In genomic region chr7:5661941-5662340, GRCh38 we compare ENCODE assay signal across 13 cellular contexts.
DNase-seq lines count a peak whose midpoint lies in the region; ATAC-seq and TF ChIP-seq lines count a peak whose summit lies in the region.
"Had no signal": no experiment of that assay in that cellular context is flagged by ENCODE, and none has a peak within 500 bp of the region (broad histone marks: within the 10 kb centered on the region; RNA-seq: fewer than 3 reads in every experiment).

No MANE protein-coding gene starts in this region.

- no peak overlapping the region for H3K4me3 ChIP-seq in HL-60 (replicated peaks; ENCODE audit: insufficient read depth, low read length)

- no peak overlapping the region for H3K4me3 Mint-ChIP-seq in CD4-positive, alpha-beta T cell
- H3K4me3 Mint-ChIP-seq in activated CD8-positive, alpha-beta T cell treated with anti-CD3 and anti-CD28 coated beads, Interleukin-2, amount 10 ng/mL, durations not matched to agents 7 days and 5 days: no peak overlapping the region
- H3K4me3 Mint-ChIP-seq: stimulated activated naive CD8-positive, alpha-beta T cell treated with anti-CD3 and anti-CD28 coated beads, Interleukin-15, amount 100 ng/mL, for 72 hours had no signal

- H3K36me3 Mint-ChIP-seq in CD4-positive, alpha-beta T cell (ENCODE audit: low read depth): peaks cover 52% of the 10 kb centered on the region
- peaks cover 15% of the 10 kb centered on the region for H3K36me3 Mint-ChIP-seq in activated CD8-positive, alpha-beta T cell treated with anti-CD3 and anti-CD28 coated beads, Interleukin-2, amount 10 ng/mL, durations not matched to agents 7 days and 5 days (ENCODE audit: low read depth)

- TF ChIP-seq CTCF in CD4-positive, alpha-beta T cell (IDR thresholded peaks at IDR 0.05): no peak
- no peak for TF ChIP-seq CTCF in HL-60 (IDR thresholded peaks at IDR 0.05; ENCODE audit: insufficient read depth, low read length)

- no peaks in the 10 kb centered on the region for H3K27me3 Mint-ChIP-seq in CD4-positive, alpha-beta T cell
- no peaks in the 10 kb centered on the region for H3K27me3 Mint-ChIP-seq in activated CD8-positive, alpha-beta T cell treated with anti-CD3 and anti-CD28 coated beads, Interleukin-2, amount 10 ng/mL, durations not matched to agents 7 days and 5 days (ENCODE audit: low read depth)
- H3K27me3 Mint-ChIP-seq: stimulated activated naive CD8-positive, alpha-beta T cell treated with anti-CD3 and anti-CD28 coated beads, Interleukin-15, amount 100 ng/mL, for 72 hours had no signal

- CTCF ChIA-PET in CD4-positive, alpha-beta T cell (lab: Charles Lee): interaction anchor here (0.6 kb wide), 1 partner anchor 1166 kb away, joined by 3 read pairs; no protein-coding TSS in a partner anchor
- CTCF ChIA-PET in activated CD8-positive, alpha-beta T cell treated with anti-CD3 and anti-CD28 coated beads, Interleukin-2, amount 10 ng/mL, durations not matched to agents 7 days and 5 days (lab: Charles Lee): interaction anchor here (1.0 to 7.4 kb wide), 4 partner anchors 12 to 167 kb away, joined by 3 to 102 read pairs (median 10); no protein-coding TSS in a partner anchor

- no peaks in the 10 kb centered on the region for H3K27me3 ChIP-seq in CD4-positive, alpha-beta T cell (ENCODE audit: control insufficient read depth, insufficient read depth, low read length)
- H3K27me3 ChIP-seq in HL-60 (ENCODE audit: insufficient read depth, poor library complexity, severe bottlenecking): no peaks in the 10 kb centered on the region

- no peak overlapping the region for H3K27ac ChIP-seq in CD4-positive, alpha-beta T cell (ENCODE audit: low read depth, low read length)
- 0 out of 2 replicates have a peak overlapping the region, but pooled peaks have one; percentile 17 for H3K27ac ChIP-seq in HL-60 (replicated peaks)
- H3K27ac ChIP-seq: parathyroid adenoma had no signal

- H3K9me3 Mint-ChIP-seq in CD4-positive, alpha-beta T cell: no peaks in the 10 kb centered on the region
- no peaks in the 10 kb centered on the region for H3K9me3 Mint-ChIP-seq in activated CD8-positive, alpha-beta T cell treated with anti-CD3 and anti-CD28 coated beads, Interleukin-2, amount 10 ng/mL, durations not matched to agents 7 days and 5 days (ENCODE audit: insufficient read depth)
- H3K9me3 Mint-ChIP-seq: stimulated activated naive CD8-positive, alpha-beta T cell treated with anti-CD3 and anti-CD28 coated beads, Interleukin-15, amount 100 ng/mL, for 72 hours had no signal

- POLR2A ChIA-PET in CD4-positive, alpha-beta T cell (lab: Charles Lee): interaction anchor here (0.8 to 1.4 kb wide), 2 partner anchors 10 to 37 kb away, joined by 3 read pairs; no protein-coding TSS in a partner anchor
- POLR2A ChIA-PET in activated CD8-positive, alpha-beta T cell treated with anti-CD3 and anti-CD28 coated beads, Interleukin-2, amount 10 ng/mL, durations not matched to agents 7 days and 5 days (lab: Charles Lee): interaction anchor here (2.7 kb wide), 1 partner anchor 32 kb away, joined by 7 read pairs; no protein-coding TSS in a partner anchor

- H3K27ac Mint-ChIP-seq in CD4-positive, alpha-beta T cell: peak overlapping the region; percentile 52
- peak overlapping the region; percentile 60 for H3K27ac Mint-ChIP-seq in activated CD8-positive, alpha-beta T cell treated with anti-CD3 and anti-CD28 coated beads, Interleukin-2, amount 10 ng/mL, durations not matched to agents 7 days and 5 days

- H3K4me1 Mint-ChIP-seq in CD4-positive, alpha-beta T cell (ENCODE audit: low read depth): peaks cover 31% of the 10 kb centered on the region
- peaks cover 19% of the 10 kb centered on the region for H3K4me1 Mint-ChIP-seq in activated CD8-positive, alpha-beta T cell treated with anti-CD3 and anti-CD28 coated beads, Interleukin-2, amount 10 ng/mL, durations not matched to agents 7 days and 5 days (ENCODE audit: low read depth)

- no peak for DNase-seq in CD4-positive, alpha-beta T cell
- DNase-seq in HL-60 (ENCODE audit: low read depth in 1 of 2, low spot score in 1 of 2) (peak; percentile 31 to 54), medulla oblongata (ENCODE audit: extremely low spot score) (peak; percentile 80), SIG-M5 (lab: John Stamatoyannopoulos, UW) (no peak)
- peak; percentile 34 for DNase-seq in activated CD8-positive, alpha-beta T cell treated with anti-CD3 and anti-CD28 coated beads, Interleukin-2, amount 10 ng/mL, durations not matched to agents 7 days and 5 days
- DNase-seq in stimulated activated CD4-positive, alpha-beta T cell treated with anti-CD3 and anti-CD28 coated beads, Interleukin-4, amount 100 ng/mL, for 4 hours: no peak
- DNase-seq in stimulated activated naive CD4-positive, alpha-beta T cell treated with Interleukin-2 at 50 U/mL for 16 hours (lab: John Stamatoyannopoulos, UW): no peak
- no peak for DNase-seq in effector CD4-positive, alpha-beta T cell
- DNase-seq: DMS53; erythroblast; stimulated activated naive CD8-positive, alpha-beta T cell treated with anti-CD3 and anti-CD28 coated beads, Interleukin-15, amount 100 ng/mL, for 72 hours had no signal

- peak; percentile 53 for ATAC-seq in CD4-positive, alpha-beta T cell (ENCODE audit: poor library complexity)
- ATAC-seq in activated CD8-positive, alpha-beta T cell treated with anti-CD3 and anti-CD28 coated beads, Interleukin-2, amount 10 ng/mL, durations not matched to agents 7 days and 5 days: peak; percentile 55
- ATAC-seq: Panc1; stimulated activated naive CD8-positive, alpha-beta T cell treated with anti-CD3 and anti-CD28 coated beads, Interleukin-15, amount 100 ng/mL, for 72 hours had no signal

- intact Hi-C loops in CD4-positive, alpha-beta T cell (cut with DNase I, micrococcal nuclease): no loop called here

- H3K9me3 ChIP-seq in CD4-positive, alpha-beta T cell (ENCODE audit: control insufficient read depth, low read length): no peaks in the 10 kb centered on the region

Comparison
In these comparisons a context has a peak if more than half of its experiments do, and no peak if none do; other contexts are left out.
1. DNase-seq: peak in HL-60 (2 of 2), activated CD8-positive, alpha-beta T cell treated with anti-CD3 and anti-CD28 coated beads, Interleukin-2, amount 10 ng/mL, durations not matched to agents 7 days and 5 days (single experiment) and medulla oblongata (single experiment); none in CD4-positive, alpha-beta T cell (0 of 10), stimulated activated CD4-positive, alpha-beta T cell treated with anti-CD3 and anti-CD28 coated beads, Interleukin-4, amount 100 ng/mL, for 4 hours (0 of 2), stimulated activated naive CD4-positive, alpha-beta T cell treated with Interleukin-2 at 50 U/mL for 16 hours (single experiment), effector CD4-positive, alpha-beta T cell (single experiment) and SIG-M5 (single experiment).